Comparison of ENCODE assay signal across 10 cellular contexts in the genomic region with DNA sequence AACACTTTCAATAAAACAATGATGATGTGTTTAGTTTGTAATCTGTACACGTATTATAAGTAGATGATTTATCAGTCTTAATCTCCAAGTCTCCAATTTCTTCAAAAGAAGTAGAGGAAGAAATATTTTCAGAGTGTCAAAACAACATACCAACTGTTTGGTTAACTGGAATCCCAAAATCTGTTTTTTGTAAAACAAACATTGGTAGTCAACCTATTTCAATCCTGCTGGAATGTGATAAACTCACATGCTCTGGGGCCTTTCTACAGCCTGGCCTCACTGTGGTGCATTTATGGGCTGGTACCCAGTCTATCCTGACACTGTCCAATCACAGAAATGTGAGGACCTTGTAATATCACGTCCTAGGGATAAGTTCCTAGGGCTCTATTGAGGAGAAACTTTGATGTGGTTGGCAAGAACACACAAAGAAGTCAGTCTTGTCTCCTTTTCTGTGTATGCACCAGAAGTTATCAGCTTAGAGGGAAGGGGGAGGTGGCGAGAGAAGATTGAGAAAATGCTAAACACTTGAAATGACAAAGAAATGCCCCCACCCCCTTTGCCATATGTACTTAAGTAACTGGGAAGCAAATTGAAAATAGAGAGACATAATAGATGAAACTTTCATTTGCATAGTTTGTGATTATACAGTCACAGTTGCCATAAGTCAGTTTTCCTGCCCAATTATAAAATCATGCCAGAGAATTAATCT. TPM values are rescaled to one million over a fixed set of nuclear protein-coding genes. Genes with fewer than 3 reads are reported as not detected.
DNase-seq lines count a peak whose midpoint lies in the region; ATAC-seq and TF ChIP-seq lines count a peak whose summit lies in the region.
"Had no signal": no experiment of that assay in that cellular context is flagged by ENCODE, and none has a peak within 500 bp of the region (broad histone marks: within the 10 kb centered on the region; RNA-seq: fewer than 3 reads in every experiment).

No MANE protein-coding gene starts in this region.

- no peaks in the 10 kb centered on the region for H3K79me2 ChIP-seq in MM.1S (ENCODE audit: low read length)
- H3K79me2 ChIP-seq in smooth muscle cell (ENCODE audit: low read depth), result no peaks in the 10 kb centered on the region

- H4K20me1 ChIP-seq in MM.1S (ENCODE audit: insufficient read depth, low read length) (no peaks in the 10 kb centered on the region), smooth muscle cell (ENCODE audit: low read depth) (no peaks in the 10 kb centered on the region)

- no peaks in the 10 kb centered on the region for H3K36me3 Mint-ChIP-seq in natural killer cell treated with Interleukin-12 subunit alpha and Interleukin-12 subunit beta and Interleukin-15 and Interleukin-18, amount 100 ng/mL, for 72 hours
- H3K36me3 Mint-ChIP-seq in natural killer cell, result no peaks in the 10 kb centered on the region

- H3K9ac ChIP-seq in MM.1S (ENCODE audit: low read length), result peak overlapping the region; percentile 15; the same call in 1 of the 2 replicates
- H3K9ac ChIP-seq in smooth muscle cell (ENCODE audit: low read depth), result no peak overlapping the region

- TF ChIP-seq CTCF in natural killer cell (IDR thresholded peaks at IDR 0.05) (no peak), MM.1S (IDR thresholded peaks at IDR 0.05; ENCODE audit: low read length) (no peak), smooth muscle cell (IDR thresholded peaks at IDR 0.05; ENCODE audit: borderline replicate concordance, insufficient read depth, poor library complexity, severe bottlenecking) (no peak)

- H3K4me3 Mint-ChIP-seq in natural killer cell treated with Interleukin-12 subunit alpha and Interleukin-12 subunit beta and Interleukin-15 and Interleukin-18, amount 100 ng/mL, for 72 hours, result peak overlapping the region; percentile 54
- no peak overlapping the region for H3K4me3 Mint-ChIP-seq in natural killer cell
- H3K4me3 Mint-ChIP-seq: CD4-positive, alpha-beta T cell had no signal

- intact Hi-C loops in natural killer cell (cut with micrococcal nuclease), result no loop called here

- H3K4me3 ChIP-seq in MM.1S (ENCODE audit: low read length) (peak overlapping the region; percentile 4; the same call in 1 of the 2 replicates), smooth muscle cell (no peak overlapping the region)
- H3K4me3 ChIP-seq: lung had no signal

- peaks cover 21% of the 10 kb centered on the region for H3K4me1 ChIP-seq in MM.1S (ENCODE audit: low read length)
- no peaks in the 10 kb centered on the region for H3K4me1 ChIP-seq in smooth muscle cell (ENCODE audit: low read depth)

- no peaks in the 10 kb centered on the region for H3K9me2 ChIP-seq in MM.1S (replicated peaks; ENCODE audit: insufficient read depth, low read length)

- H3K27ac Mint-ChIP-seq in natural killer cell treated with Interleukin-12 subunit alpha and Interleukin-12 subunit beta and Interleukin-15 and Interleukin-18, amount 100 ng/mL, for 72 hours, result peak overlapping the region in 1 of 2 donors; percentile 62
- no peak overlapping the region for H3K27ac Mint-ChIP-seq in natural killer cell
- H3K27ac Mint-ChIP-seq: CD4-positive, alpha-beta T cell had no signal

- H3K4me2 ChIP-seq in MM.1S (ENCODE audit: low read depth, low read length) (peak overlapping the region; percentile 53), smooth muscle cell (peak overlapping the region; percentile 46)

- peak overlapping the region; percentile 78 for H2AFZ ChIP-seq in MM.1S (ENCODE audit: low read length)
- peak overlapping the region; percentile 13 for H2AFZ ChIP-seq in smooth muscle cell (ENCODE audit: low read depth)

- H3K9me3 ChIP-seq in MM.1S (replicated peaks; ENCODE audit: insufficient read depth, low read length), result no peaks in the 10 kb centered on the region
- no peaks in the 10 kb centered on the region for H3K9me3 ChIP-seq in smooth muscle cell (replicated peaks; ENCODE audit: low read depth)

- H3F3A ChIP-seq in MM.1S (ENCODE audit: insufficient read depth, low read length) (peaks cover 14% of the 10 kb centered on the region), smooth muscle cell (ENCODE audit: low read depth) (no peaks in the 10 kb centered on the region)

- H3K36me3 ChIP-seq in MM.1S (replicated peaks; ENCODE audit: insufficient read depth, low read length) (no peaks in the 10 kb centered on the region), smooth muscle cell (ENCODE audit: low read depth) (no peaks in the 10 kb centered on the region)

- H3K27ac ChIP-seq in MM.1S (ENCODE audit: low read length) (peak overlapping the region; percentile 54), smooth muscle cell (ENCODE audit: low read depth) (peak overlapping the region; percentile 70)

- H3K4me1 Mint-ChIP-seq in natural killer cell treated with Interleukin-12 subunit alpha and Interleukin-12 subunit beta and Interleukin-15 and Interleukin-18, amount 100 ng/mL, for 72 hours (ENCODE audit: low read depth in 2 of 2), result peaks cover 13 to 24% of the 10 kb centered on the region in 2 donors
- no peaks in the 10 kb centered on the region for H3K4me1 Mint-ChIP-seq in natural killer cell

- H3K9me3 Mint-ChIP-seq in natural killer cell treated with Interleukin-12 subunit alpha and Interleukin-12 subunit beta and Interleukin-15 and Interleukin-18, amount 100 ng/mL, for 72 hours, result no peaks in the 10 kb centered on the region
- no peaks in the 10 kb centered on the region for H3K9me3 Mint-ChIP-seq in natural killer cell
- H3K9me3 Mint-ChIP-seq: CD4-positive, alpha-beta T cell had no signal

- no peaks in the 10 kb centered on the region for H3K27me3 ChIP-seq in MM.1S (replicated peaks; ENCODE audit: insufficient read depth, low read length)
- H3K27me3 ChIP-seq in smooth muscle cell (ENCODE audit: low read depth), result no peaks in the 10 kb centered on the region

- peak in 1 of 2 donors; percentile 20 for ATAC-seq in natural killer cell treated with Interleukin-12 subunit alpha and Interleukin-12 subunit beta and Interleukin-15 and Interleukin-18, amount 100 ng/mL, for 72 hours
- no peak for ATAC-seq in natural killer cell
- ATAC-seq in HG02763 (IDR thresholded peaks at IDR 0.05; ENCODE audit: unreplicated experiment), result peak; percentile 28

- H3K27me3 Mint-ChIP-seq in natural killer cell treated with Interleukin-12 subunit alpha and Interleukin-12 subunit beta and Interleukin-15 and Interleukin-18, amount 100 ng/mL, for 72 hours, result peaks cover 6 to 8% of the 10 kb centered on the region in 2 donors
- peaks cover 0 to 8% of the 10 kb centered on the region in 2 donors for H3K27me3 Mint-ChIP-seq in natural killer cell (ENCODE audit: low read depth in 2 of 2)

- WGBS in smooth muscle cell (ENCODE audit: low lambda C conversion rate), result 40% methylated on average over 3 of the region's 3 CpGs

- DNase-seq in natural killer cell treated with Interleukin-12 subunit alpha and Interleukin-12 subunit beta and Interleukin-15 and Interleukin-18, amount 100 ng/mL, for 72 hours (ENCODE audit: low spot score), result no peak
- DNase-seq in natural killer cell (no peak), MM.1S (peak; percentile 40), smooth muscle cell (lab: John Stamatoyannopoulos, UW; ENCODE audit: unreplicated experiment) (no peak), NCI-H2107 (lab: John Stamatoyannopoulos, UW) (no peak), DMS153 (lab: John Stamatoyannopoulos, UW) (no peak), NCI-H1105 (lab: John Stamatoyannopoulos, UW) (no peak)
- DNase-seq: CD4-positive, alpha-beta T cell had no signal

RNA-seq across cellular contexts. Expression of a gene that starts 47.1 kb away (rescaled TPM):
- 10 to 100 TPM; 24.7 to 44.1 TPM for total RNA-seq in natural killer cell treated with Interleukin-12 subunit alpha and Interleukin-12 subunit beta and Interleukin-15 and Interleukin-18, amount 100 ng/mL, for 72 hours
- total RNA-seq in natural killer cell (10 to 100 TPM; 42.1 to 48.3 (median 44.0) TPM), smooth muscle cell (57.5 and 65.0 TPM in 2 replicates)
- polyA plus RNA-seq in smooth muscle cell, result 45.0 and 48.8 TPM in 2 replicates

RNA-seq across cellular contexts. Expression of a gene that starts 47.4 kb away (rescaled TPM):
- 1 to 10 TPM; 1.5 to 2.8 TPM for total RNA-seq in natural killer cell treated with Interleukin-12 subunit alpha and Interleukin-12 subunit beta and Interleukin-15 and Interleukin-18, amount 100 ng/mL, for 72 hours
- total RNA-seq in natural killer cell (1 to 10 TPM; 1.3 to 2.7 (median 2.5) TPM), smooth muscle cell (1.7 and 3.3 TPM in 2 replicates)
- 1.9 and 2.7 TPM in 2 replicates for polyA plus RNA-seq in smooth muscle cell
